Comparison of ENCODE assay signal across 8 cellular contexts in the genomic region with DNA sequence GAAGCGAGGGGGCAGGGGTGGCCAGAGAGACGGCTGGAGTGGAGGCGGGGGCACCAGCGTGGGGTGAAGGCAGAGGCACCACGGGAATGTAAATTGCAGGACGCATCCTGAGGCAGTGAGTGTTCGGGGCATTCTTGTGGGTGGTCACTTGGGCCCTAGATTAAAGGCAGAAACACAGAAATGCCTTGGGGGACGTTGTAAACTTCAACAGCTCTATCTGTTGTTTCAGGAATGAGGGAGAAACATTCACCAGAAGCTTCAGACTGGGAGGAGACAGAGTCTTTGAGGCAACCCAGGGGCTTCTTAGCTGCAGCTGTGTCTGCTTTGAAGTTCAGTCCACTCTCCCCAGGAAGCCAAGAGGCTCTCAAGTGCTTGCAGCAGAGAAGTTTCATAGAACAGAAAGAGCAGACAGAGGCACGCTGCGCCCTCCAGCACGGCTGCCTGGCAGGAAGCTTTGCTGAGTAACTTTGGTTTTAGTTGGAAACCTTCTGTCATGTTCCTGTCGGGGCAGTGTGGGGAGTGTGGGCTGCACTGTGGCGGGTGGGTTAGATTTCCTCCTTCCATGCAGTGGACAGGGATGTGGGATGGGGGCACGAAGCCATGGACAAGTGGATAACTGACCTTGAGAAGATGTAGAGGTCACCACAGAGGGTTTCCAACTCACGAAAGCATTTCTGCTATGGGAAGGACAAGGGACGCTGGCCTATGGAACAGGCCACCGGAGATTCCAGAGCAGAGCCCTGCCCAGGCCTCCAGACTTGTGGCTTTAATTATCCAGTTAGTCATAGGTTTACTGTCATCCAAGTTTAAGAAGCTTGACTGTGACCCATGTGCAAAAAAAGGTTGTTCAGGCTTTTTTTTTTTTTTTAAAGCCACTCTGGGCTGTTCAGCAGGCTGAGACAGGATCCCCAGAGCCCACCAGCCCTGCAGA.
DNase-seq lines count a peak whose midpoint lies in the region; ATAC-seq and TF ChIP-seq lines count a peak whose summit lies in the region.

No MANE protein-coding gene starts in this region.

- peak overlapping the region; percentile 86 for H3K4me2 ChIP-seq in Loucy (ENCODE audit: low read depth, low read length, poor library complexity, severe bottlenecking)

- ATAC-seq in memory B cell (ENCODE audit: low read depth) (peak; percentile 6), HG03521 (IDR thresholded peaks at IDR 0.05; ENCODE audit: unreplicated experiment) (no peak)

- H3K4me1 ChIP-seq in Loucy (ENCODE audit: insufficient read depth, low read length, poor library complexity, severe bottlenecking), result peaks cover 58% of the 10 kb centered on the region

- H4K20me1 ChIP-seq in Loucy (ENCODE audit: insufficient read depth, low read length, poor library complexity, severe bottlenecking), result no peaks in the 10 kb centered on the region

- peak overlapping the region; percentile 63 for H3K4me3 ChIP-seq in Loucy (ENCODE audit: low read length, poor library complexity, severe bottlenecking)

- 0 out of 2 replicates have a peak, but pooled peaks have one; percentile 9 for TF ChIP-seq CTCF in Loucy (conservative IDR thresholded peaks at IDR 0.05; ENCODE audit: low read length)

- peak overlapping the region; percentile 30 for H3K27ac ChIP-seq in cingulate gyrus (ENCODE audit: low read depth, low read length)

- H3K9me2 ChIP-seq in Loucy (replicated peaks; ENCODE audit: low read depth, low read length), result no peaks in the 10 kb centered on the region

- H3K79me2 ChIP-seq in Loucy (ENCODE audit: insufficient read depth, low read length), result no peaks in the 10 kb centered on the region

- no peaks in the 10 kb centered on the region for H3K9me3 ChIP-seq in Loucy (ENCODE audit: insufficient read depth, low read depth, low read length)

- H3K9ac ChIP-seq in Loucy (ENCODE audit: low read depth, low read length, poor library complexity, severe bottlenecking), result peak overlapping the region; percentile 77

- H3K27me3 Mint-ChIP-seq in memory B cell, result no peaks in the 10 kb centered on the region

- no peaks in the 10 kb centered on the region for H3K36me3 ChIP-seq in Loucy (ENCODE audit: insufficient read depth, low read length)

- peaks cover 50% of the 10 kb centered on the region for H3K4me1 Mint-ChIP-seq in memory B cell

- no peaks in the 10 kb centered on the region for H3K9me3 Mint-ChIP-seq in memory B cell

- peak overlapping the region; percentile 98 for H3K27ac Mint-ChIP-seq in memory B cell

- no peaks in the 10 kb centered on the region for H3K27me3 ChIP-seq in Loucy (ENCODE audit: insufficient read depth, low read length, poor library complexity, severe bottlenecking)

- H2AFZ ChIP-seq in Loucy (ENCODE audit: low read length), result 0 out of 2 replicates have a peak overlapping the region, but pooled peaks have one; percentile 11

- peaks cover 18% of the 10 kb centered on the region for H3F3A ChIP-seq in Loucy (ENCODE audit: low read depth)

- H3K4me3 Mint-ChIP-seq in memory B cell, result peak overlapping the region; percentile 88

- H3K36me3 Mint-ChIP-seq in memory B cell, result no peaks in the 10 kb centered on the region

- DNase-seq in GM04504 (ENCODE audit: low read depth) (peak; percentile 84), memory B cell (ENCODE audit: low spot score in 2 of 2) (peak in 1 of 2 donors; percentile 34), NCI-H1694 treated with DMSO at 0.1 percent for 48 hours (lab: John Stamatoyannopoulos, UW) (no peak)
- peak; percentile 75 to 80 for DNase-seq in activated CD4-positive, alpha-beta T cell treated with anti-CD3 and anti-CD28 coated beads for 4 hours
- peak; percentile 61 to 73 for DNase-seq in stimulated activated CD8-positive, alpha-beta memory T cell treated with anti-CD3 and anti-CD28 coated beads, Interleukin-2, amount 100 ng/mL, for 48 hours (ENCODE audit: low read depth in 2 of 2)
